ENCODE assay signal across 4 cellular contexts in genomic region chr10:44929356-44930113, GRCh38.
TF ChIP-seq lines count a peak whose summit lies in the region.

No MANE protein-coding gene starts in this region.

TF ChIP-seq in Ishikawa, 13 proteins besides CTCF, POLR2A, EP300 and RAD21:
- no peak for TF ChIP-seq CREB1 (IDR thresholded peaks at IDR 0.05; ENCODE audit: low read depth)
- peak; percentile 69 for TF ChIP-seq NFIC (IDR thresholded peaks at IDR 0.05)
- peak; percentile 22; the same call in 1 of the 2 replicates for TF ChIP-seq MAX (IDR thresholded peaks at IDR 0.05)

TF ChIP-seq in H1, 55 proteins besides CTCF, POLR2A, EP300 and RAD21 (continues in another document):
- no peak for TF ChIP-seq CHD7 (IDR thresholded peaks at IDR 0.05; ENCODE audit: insufficient replicate concordance, low read length)
- TF ChIP-seq TBP (IDR thresholded peaks at IDR 0.05; ENCODE audit: low read depth, low read length): no peak
- TF ChIP-seq SP2 (IDR thresholded peaks at IDR 0.05; ENCODE audit: low read length): no peak

TF ChIP-seq in HepG2, 621 proteins besides CTCF, POLR2A, EP300 and RAD21:
- TF ChIP-seq SP4 (CRISPR knock-in tag; IDR thresholded peaks at IDR 0.05) (0 out of 2 replicates have a peak, but pooled peaks have one; percentile 20), ZNF251 (CRISPR knock-in tag; IDR thresholded peaks at IDR 0.05) (no peak), ZNF879 (CRISPR knock-in tag; IDR thresholded peaks at IDR 0.05) (no peak), SMARCC2 (IDR thresholded peaks at IDR 0.05) (no peak)

TF ChIP-seq in SK-N-SH treated with all-trans-retinoic acid at 6 μM for 48 hours, 23 proteins besides CTCF, POLR2A, EP300 and RAD21:
- TF ChIP-seq GLIS3 (CRISPR knock-in tag; IDR thresholded peaks at IDR 0.05) (no peak), SNAI2 (CRISPR knock-in tag; IDR thresholded peaks at IDR 0.05) (no peak), ZNF565 (CRISPR knock-in tag; conservative IDR thresholded peaks at IDR 0.05; ENCODE audit: low read depth) (no peak), BACH2 (CRISPR knock-in tag; IDR thresholded peaks at IDR 0.05; ENCODE audit: borderline replicate concordance) (no peak), ZFP3 (CRISPR knock-in tag; IDR thresholded peaks at IDR 0.05) (no peak), TSHZ2 (CRISPR knock-in tag; IDR thresholded peaks at IDR 0.05) (no peak), CSRNP3 (CRISPR knock-in tag; IDR thresholded peaks at IDR 0.05) (no peak), ZNF70 (CRISPR knock-in tag; IDR thresholded peaks at IDR 0.05) (no peak), OSR1 (CRISPR knock-in tag; IDR thresholded peaks at IDR 0.05) (no peak), TOX (CRISPR knock-in tag; IDR thresholded peaks at IDR 0.05; ENCODE audit: borderline replicate concordance) (no peak), CSDC2 (CRISPR knock-in tag; IDR thresholded peaks at IDR 0.05) (no peak), ISL1 (CRISPR knock-in tag; IDR thresholded peaks at IDR 0.05) (no peak), POU6F1 (CRISPR knock-in tag; IDR thresholded peaks at IDR 0.05; ENCODE audit: borderline replicate concordance, low read depth) (no peak), ESRRG (CRISPR knock-in tag; IDR thresholded peaks at IDR 0.05) (no peak), ARNTL (CRISPR knock-in tag; IDR thresholded peaks at IDR 0.05; ENCODE audit: borderline replicate concordance, low read depth) (no peak), RARB (CRISPR knock-in tag; IDR thresholded peaks at IDR 0.05) (no peak), CREB5 (CRISPR knock-in tag; IDR thresholded peaks at IDR 0.05; ENCODE audit: low read depth) (no peak), TCF4 (CRISPR knock-in tag; IDR thresholded peaks at IDR 0.05; ENCODE audit: borderline replicate concordance) (no peak), ZC3H10 (CRISPR knock-in tag; IDR thresholded peaks at IDR 0.05) (no peak), ZNF8 (CRISPR knock-in tag; IDR thresholded peaks at IDR 0.05) (no peak)
